ENCODE assay signal across 8 cellular contexts in genomic region chr12:68675098-68675842, GRCh38. TPM values are rescaled to one million over a fixed set of nuclear protein-coding genes. Genes with fewer than 3 reads are reported as not detected.
DNase-seq lines count a peak whose midpoint lies in the region; ATAC-seq, FAIRE-seq and TF ChIP-seq lines count a peak whose summit lies in the region.

No MANE protein-coding gene starts in this region.

- H3K9me3 Mint-ChIP-seq in activated CD4-positive, alpha-beta T cell treated with anti-CD3 and anti-CD28 coated beads, Interleukin-2, amount 10 ng/mL, durations not matched to agents 24 days and 14 days = no peaks in the 10 kb centered on the region

- peaks cover 4% of the 10 kb centered on the region for H3K36me3 Mint-ChIP-seq in activated CD4-positive, alpha-beta T cell treated with anti-CD3 and anti-CD28 coated beads, Interleukin-2, amount 10 ng/mL, durations not matched to agents 24 days and 14 days (ENCODE audit: low read depth)

- no peaks in the 10 kb centered on the region for H3K27me3 Mint-ChIP-seq in activated CD4-positive, alpha-beta T cell treated with anti-CD3 and anti-CD28 coated beads, Interleukin-2, amount 10 ng/mL, durations not matched to agents 24 days and 14 days

- intact Hi-C loops in activated CD4-positive, alpha-beta T cell treated with anti-CD3 and anti-CD28 coated beads, Interleukin-2, amount 10 ng/mL, durations not matched to agents 24 days and 14 days (cut with micrococcal nuclease) = no loop called here

- peak overlapping the region; percentile 91 for H3K27ac Mint-ChIP-seq in activated CD4-positive, alpha-beta T cell treated with anti-CD3 and anti-CD28 coated beads, Interleukin-2, amount 10 ng/mL, durations not matched to agents 24 days and 14 days

- FAIRE-seq in H54 (lab: Jason Lieb, UNC) = peak; percentile 33

- CTCF ChIA-PET in HEK293T (lab: Yijun Ruan, JAX) = no interaction called here

- DNase-seq in H54 (ENCODE audit: insufficient read length, low spot score) = no peak
- peak; percentile 91 for DNase-seq in activated CD4-positive, alpha-beta T cell treated with anti-CD3 and anti-CD28 coated beads, Interleukin-2, amount 10 ng/mL, durations not matched to agents 24 days and 14 days
- peak; percentile 47 for DNase-seq in effector CD8-positive, alpha-beta T cell (lab: John Stamatoyannopoulos, UW)
- peak; percentile 7 to 35 (median 17) for DNase-seq in stimulated activated CD4-positive, alpha-beta T cell treated with anti-CD3 and anti-CD28 coated beads, TNF-alpha, amount 100 ng/mL, for 24 hours (ENCODE audit: low read depth in 3 of 3)
- DNase-seq in retina = no peak
- no peak for DNase-seq in cerebellar cortex (ENCODE audit: low spot score)
- DNase-seq in HEK293T (ENCODE audit: extremely low spot score) = no peak

- peak overlapping the region; percentile 76 for H3K4me3 Mint-ChIP-seq in activated CD4-positive, alpha-beta T cell treated with anti-CD3 and anti-CD28 coated beads, Interleukin-2, amount 10 ng/mL, durations not matched to agents 24 days and 14 days

- POLR2A ChIA-PET in HEK293T (lab: Yijun Ruan, JAX) = no interaction called here

- peaks cover 43% of the 10 kb centered on the region for H3K4me1 Mint-ChIP-seq in activated CD4-positive, alpha-beta T cell treated with anti-CD3 and anti-CD28 coated beads, Interleukin-2, amount 10 ng/mL, durations not matched to agents 24 days and 14 days

- no peak for TF ChIP-seq POLR2A in H54 (IDR thresholded peaks at IDR 0.05; ENCODE audit: low read depth, low read length)

- no peak for ATAC-seq in HG03521 (IDR thresholded peaks at IDR 0.05; ENCODE audit: unreplicated experiment)

TF ChIP-seq in HEK293T, 16 proteins besides CTCF, POLR2A, EP300 and RAD21:
- TF ChIP-seq SUZ12 (IDR thresholded peaks at IDR 0.05) (no peak), SP1 (IDR thresholded peaks at IDR 0.05) (no peak), NFRKB (IDR thresholded peaks at IDR 0.05) (no peak)
TF ChIP-seq in HEK293T: peak in this region for 0.

RNA-seq across cellular contexts. Expression of gene NUP107, which starts 11.5 kb away (rescaled TPM):
- 127 and 128 TPM in 2 replicates for total RNA-seq in activated CD4-positive, alpha-beta T cell treated with anti-CD3 and anti-CD28 coated beads, Interleukin-2, amount 10 ng/mL, durations not matched to agents 24 days and 14 days

Comparison
In these comparisons a context has a peak if more than half of its experiments do, and no peak if none do; other contexts are left out.
1. DNase-seq: peak in activated CD4-positive, alpha-beta T cell treated with anti-CD3 and anti-CD28 coated beads, Interleukin-2, amount 10 ng/mL, durations not matched to agents 24 days and 14 days (single experiment), effector CD8-positive, alpha-beta T cell (single experiment) and stimulated activated CD4-positive, alpha-beta T cell treated with anti-CD3 and anti-CD28 coated beads, TNF-alpha, amount 100 ng/mL, for 24 hours (3 of 3); none in H54 (single experiment), retina (single experiment), cerebellar cortex (single experiment) and HEK293T (single experiment).